Comparison of ENCODE assay signal across 18 cellular contexts in the genomic region with DNA sequence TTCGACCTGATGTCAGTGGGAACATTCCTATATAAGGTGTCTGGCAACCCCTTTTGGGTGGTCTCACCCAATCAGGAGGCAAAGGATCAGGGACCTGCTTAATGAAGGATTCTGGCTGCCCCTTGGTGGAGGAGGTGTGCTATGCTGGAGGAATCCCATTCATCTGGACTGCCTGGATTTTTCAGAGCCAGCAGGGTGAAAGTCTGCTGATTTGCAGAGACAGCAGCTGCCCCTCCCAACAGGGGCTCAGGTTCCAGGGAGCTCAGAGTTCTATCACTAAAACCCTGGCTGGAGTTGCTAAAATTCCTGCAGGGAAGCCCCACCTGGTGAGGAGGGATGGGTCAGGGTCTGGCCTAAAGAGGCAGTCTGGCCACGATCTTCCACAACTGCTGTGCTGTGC.
DNase-seq lines count a peak whose midpoint lies in the region; ATAC-seq and TF ChIP-seq lines count a peak whose summit lies in the region.
"Had no signal": no experiment of that assay in that cellular context is flagged by ENCODE, and none has a peak within 500 bp of the region (broad histone marks: within the 10 kb centered on the region; RNA-seq: fewer than 3 reads in every experiment).

No MANE protein-coding gene starts in this region.

- H3K9ac ChIP-seq in HUES64 (ENCODE audit: low read depth, low read length) = no peak overlapping the region

- no peak for TF ChIP-seq POLR2A in right lobe of liver (IDR thresholded peaks at IDR 0.05)

- no peak for TF ChIP-seq CTCF in right lobe of liver (IDR thresholded peaks at IDR 0.05)

- H3K4me3 ChIP-seq in HUES64 (ENCODE audit: low read length) (no peak overlapping the region), right lobe of liver (no peak overlapping the region)
- H3K4me3 ChIP-seq: SJSA1 had no signal

- ATAC-seq in GM18858 (IDR thresholded peaks at IDR 0.05; ENCODE audit: unreplicated experiment) = no peak
- no peak for ATAC-seq in right lobe of liver
- ATAC-seq in GM21515 (IDR thresholded peaks at IDR 0.05; ENCODE audit: unreplicated experiment) = no peak
- ATAC-seq in HG03175 (IDR thresholded peaks at IDR 0.05; ENCODE audit: unreplicated experiment) = no peak
- ATAC-seq: Panc1 had no signal

- H3K27ac ChIP-seq in HUES64 (ENCODE audit: low read depth, low read length) = peak overlapping the region; percentile 72
- no peak overlapping the region for H3K27ac ChIP-seq in right lobe of liver
- H3K27ac ChIP-seq: SJSA1 had no signal

- no peaks in the 10 kb centered on the region for H3K36me3 ChIP-seq in HUES64 (ENCODE audit: insufficient read depth, low read length)
- H3K36me3 ChIP-seq in right lobe of liver = no peaks in the 10 kb centered on the region
- H3K36me3 ChIP-seq: SJSA1 had no signal

- H3K9me3 ChIP-seq in HUES64 (ENCODE audit: insufficient read depth, low read depth, low read length) = no peaks in the 10 kb centered on the region
- H3K9me3 ChIP-seq in right lobe of liver = no peaks in the 10 kb centered on the region
- H3K9me3 ChIP-seq: SJSA1 had no signal

- H3K4me1 ChIP-seq in HUES64 (ENCODE audit: insufficient read depth, low read length) (peaks cover 12% of the 10 kb centered on the region), right lobe of liver (no peaks in the 10 kb centered on the region)
- H3K4me1 ChIP-seq: SJSA1 had no signal

- intact Hi-C loops in right lobe of liver (cut with DNase I) = no loop called here

- WGBS in HUES64 = 46% methylated on average over 2 of the region's 2 CpGs
- 10% methylated on average over 2 of the region's 2 CpGs for WGBS in right lobe of liver (ENCODE audit: insufficient coverage, low coverage, low lambda C conversion rate, missing lambda C conversion rate)

- no peaks in the 10 kb centered on the region for H3K27me3 ChIP-seq in HUES64 (ENCODE audit: insufficient read depth, low read length)
- H3K27me3 ChIP-seq in right lobe of liver = no peaks in the 10 kb centered on the region
- H3K27me3 ChIP-seq: SJSA1 had no signal

- DNase-seq in ecto neural progenitor cell (ENCODE audit: low spot score) (peak; percentile 74), islet precursor cell (peak; percentile 84), right lobe of liver (no peak)
- DNase-seq: C1 segment of cervical spinal cord; CD8-positive, alpha-beta memory T cell; DMS79 treated with DMSO at 0.1 percent for 48 hours; HFFc6; Karpas-422; NCI-H1417 treated with DMSO at 0.1 percent for 48 hours; NCI-H187 treated with DMSO at 0.1 percent for 48 hours; NCI-H345; NCI-H524 treated with DMSO at 0.1 percent for 48 hours had no signal

Comparison
In these comparisons a context has a peak if more than half of its experiments do, and no peak if none do; other contexts are left out.
1. DNase-seq: peak in ecto neural progenitor cell (single experiment) and islet precursor cell (single experiment); none in right lobe of liver (0 of 3).